15 cellular contexts compared by ENCODE assay signal in genomic region chr20:8330785-8331699, GRCh38.
A peak's percentile ranks its signal among the peaks of the same experiment; 100 is the strongest.
DNase-seq lines count a peak whose midpoint lies in the region; TF ChIP-seq lines count a peak whose summit lies in the region.
"Had no signal": no experiment of that assay in that cellular context is flagged by ENCODE, and none has a peak within 500 bp of the region (broad histone marks: within the 10 kb centered on the region; RNA-seq: fewer than 3 reads in every experiment).

No MANE protein-coding gene starts in this region.

- H3K4me1 ChIP-seq in parathyroid adenoma: peaks cover 22% of the 10 kb centered on the region
- H3K4me1 ChIP-seq: prostate gland, tibial artery had no signal

- no peaks in the 10 kb centered on the region for H3K9me3 ChIP-seq in parathyroid adenoma (ENCODE audit: control insufficient read depth, low read length)
- H3K9me3 ChIP-seq: Caco-2, prostate gland, tibial artery had no signal

- H3K27ac ChIP-seq in parathyroid adenoma: peak overlapping the region; percentile 14
- no peak overlapping the region for H3K27ac ChIP-seq in coronary artery
- H3K27ac ChIP-seq: prostate gland, tibial artery had no signal

- peaks cover 24% of the 10 kb centered on the region for H3K79me2 ChIP-seq in parathyroid adenoma

- TF ChIP-seq CTCF in parathyroid adenoma (IDR thresholded peaks at IDR 0.05): no peak
- TF ChIP-seq CTCF in coronary artery (IDR thresholded peaks at IDR 0.05): no peak

- H3K9ac ChIP-seq in parathyroid adenoma: no peak overlapping the region

- no peak overlapping the region for H3K4me2 ChIP-seq in parathyroid adenoma (ENCODE audit: low read length)

- H3K4me3 ChIP-seq in parathyroid adenoma (ENCODE audit: low read depth, low read length): no peak overlapping the region
- no peak overlapping the region for H3K4me3 ChIP-seq in coronary artery
- H3K4me3 ChIP-seq: dorsolateral prefrontal cortex, prostate gland, tibial artery had no signal

- H3K36me3 ChIP-seq in parathyroid adenoma (ENCODE audit: control insufficient read depth, insufficient read depth, low read length): no peaks in the 10 kb centered on the region
- H3K36me3 ChIP-seq: prostate gland, tibial artery had no signal

- H2AFZ ChIP-seq in parathyroid adenoma: no peak overlapping the region

- DNase-seq in NCI-H2107 treated with DMSO at 0.1 percent for 48 hours (lab: John Stamatoyannopoulos, UW; ENCODE audit: unreplicated experiment): peak; percentile 4
- no peak for DNase-seq in NCI-H2107 (lab: John Stamatoyannopoulos, UW)
- DNase-seq in NCI-H526 treated with DMSO at 0.1 percent for 48 hours (lab: John Stamatoyannopoulos, UW): peak; percentile 87
- peak; percentile 48 for DNase-seq in dedifferentiated amniotic fluid mesenchymal stem cell (ENCODE audit: extremely low spot score)
- DNase-seq in coronary artery (ENCODE audit: low spot score): no peak
- DNase-seq in dermis blood vessel endothelial cell: no peak
- DNase-seq in NCI-H774 (lab: John Stamatoyannopoulos, UW): no peak
- DNase-seq: activated CD8-positive, alpha-beta memory T cell treated with anti-CD3 and anti-CD28 coated beads, Interleukin-2, amount 50 U/mL, for 4 hours; Caco-2; OCI-M1; T-helper 1 cell; tibial artery had no signal

- H3K27me3 ChIP-seq in parathyroid adenoma (ENCODE audit: control insufficient read depth, insufficient read depth, low read length): no peaks in the 10 kb centered on the region
- H3K27me3 ChIP-seq: dorsolateral prefrontal cortex, tibial artery had no signal

Comparison
In these comparisons a context has a peak if more than half of its experiments do, and no peak if none do; other contexts are left out.
1. DNase-seq: peak in NCI-H2107 treated with DMSO at 0.1 percent for 48 hours (single experiment), NCI-H526 treated with DMSO at 0.1 percent for 48 hours (single experiment) and dedifferentiated amniotic fluid mesenchymal stem cell (single experiment); none in NCI-H2107 (single experiment), coronary artery (single experiment), dermis blood vessel endothelial cell (single experiment) and NCI-H774 (single experiment).